ENCODE assay signal across 7 cellular contexts in the genomic region with DNA sequence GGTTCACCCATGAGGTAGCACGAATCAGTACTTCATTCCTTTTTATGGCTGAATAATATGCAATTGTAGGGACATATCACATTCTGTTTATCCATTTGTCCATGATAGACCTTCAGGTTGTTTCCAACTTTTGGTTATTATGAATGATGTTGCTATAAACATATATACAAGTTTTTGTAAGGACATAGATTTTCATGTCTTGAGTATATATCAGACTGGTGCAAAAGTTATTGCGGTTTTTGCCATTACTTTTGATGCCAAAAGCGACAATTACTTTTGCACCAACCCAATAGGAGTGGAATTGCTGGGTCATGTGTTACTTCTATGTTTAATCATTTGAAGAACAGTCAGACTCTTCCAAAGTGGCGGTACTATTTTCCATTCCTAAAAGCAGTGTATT.
"Had no signal": no experiment of that assay in that cellular context is flagged by ENCODE, and none has a peak within 500 bp of the region (broad histone marks: within the 10 kb centered on the region; RNA-seq: fewer than 3 reads in every experiment).

No MANE protein-coding gene starts in this region.

- FAIRE-seq: HTR-8/SVneo had no signal

- H3K4me2 ChIP-seq: KMS-11 had no signal

- DNase-seq: IMR-90, Karpas-422, KBM-7, KG1 had no signal

- H3K27ac ChIP-seq: HL-60, KMS-11 had no signal

- H3K9ac ChIP-seq: KMS-11 had no signal
